In the genomic region with DNA sequence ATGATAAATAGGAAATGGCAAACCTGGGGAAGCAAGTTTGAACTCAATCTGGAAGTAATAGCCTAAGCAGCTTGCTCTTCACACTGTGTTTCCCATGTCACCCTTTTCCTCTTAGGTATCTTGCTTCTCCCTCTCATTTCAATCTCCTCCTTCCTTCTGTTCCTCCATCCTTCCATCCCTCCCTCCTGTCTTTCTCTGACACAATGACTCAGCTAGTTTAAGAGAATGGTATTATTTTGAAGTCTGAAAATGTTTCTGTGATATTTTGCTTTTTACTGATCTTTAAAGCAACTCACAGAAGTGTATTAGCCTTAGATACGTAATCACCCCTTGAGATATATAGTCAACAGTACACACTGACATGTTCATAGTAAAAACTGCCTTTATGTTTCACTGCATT, we compare ENCODE assay signal across 2 cellular contexts.
TF ChIP-seq lines count a peak whose summit lies in the region.

No MANE protein-coding gene starts in this region.

TF ChIP-seq in WTC11, 78 proteins besides CTCF, POLR2A, EP300 and RAD21 (continues in another document):
- TF ChIP-seq, protein P1, sequence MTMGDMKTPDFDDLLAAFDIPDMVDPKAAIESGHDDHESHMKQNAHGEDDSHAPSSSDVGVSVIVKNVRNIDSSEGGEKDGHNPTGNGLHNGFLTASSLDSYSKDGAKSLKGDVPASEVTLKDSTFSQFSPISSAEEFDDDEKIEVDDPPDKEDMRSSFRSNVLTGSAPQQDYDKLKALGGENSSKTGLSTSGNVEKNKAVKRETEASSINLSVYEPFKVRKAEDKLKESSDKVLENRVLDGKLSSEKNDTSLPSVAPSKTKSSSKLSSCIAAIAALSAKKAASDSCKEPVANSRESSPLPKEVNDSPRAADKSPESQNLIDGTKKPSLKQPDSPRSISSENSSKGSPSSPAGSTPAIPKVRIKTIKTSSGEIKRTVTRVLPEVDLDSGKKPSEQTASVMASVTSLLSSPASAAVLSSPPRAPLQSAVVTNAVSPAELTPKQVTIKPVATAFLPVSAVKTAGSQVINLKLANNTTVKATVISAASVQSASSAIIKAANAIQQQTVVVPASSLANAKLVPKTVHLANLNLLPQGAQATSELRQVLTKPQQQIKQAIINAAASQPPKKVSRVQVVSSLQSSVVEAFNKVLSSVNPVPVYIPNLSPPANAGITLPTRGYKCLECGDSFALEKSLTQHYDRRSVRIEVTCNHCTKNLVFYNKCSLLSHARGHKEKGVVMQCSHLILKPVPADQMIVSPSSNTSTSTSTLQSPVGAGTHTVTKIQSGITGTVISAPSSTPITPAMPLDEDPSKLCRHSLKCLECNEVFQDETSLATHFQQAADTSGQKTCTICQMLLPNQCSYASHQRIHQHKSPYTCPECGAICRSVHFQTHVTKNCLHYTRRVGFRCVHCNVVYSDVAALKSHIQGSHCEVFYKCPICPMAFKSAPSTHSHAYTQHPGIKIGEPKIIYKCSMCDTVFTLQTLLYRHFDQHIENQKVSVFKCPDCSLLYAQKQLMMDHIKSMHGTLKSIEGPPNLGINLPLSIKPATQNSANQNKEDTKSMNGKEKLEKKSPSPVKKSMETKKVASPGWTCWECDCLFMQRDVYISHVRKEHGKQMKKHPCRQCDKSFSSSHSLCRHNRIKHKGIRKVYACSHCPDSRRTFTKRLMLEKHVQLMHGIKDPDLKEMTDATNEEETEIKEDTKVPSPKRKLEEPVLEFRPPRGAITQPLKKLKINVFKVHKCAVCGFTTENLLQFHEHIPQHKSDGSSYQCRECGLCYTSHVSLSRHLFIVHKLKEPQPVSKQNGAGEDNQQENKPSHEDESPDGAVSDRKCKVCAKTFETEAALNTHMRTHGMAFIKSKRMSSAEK (CRISPR knock-in tag; IDR thresholded peaks at IDR 0.05; ENCODE audit: borderline replicate concordance), result no peak
- TF ChIP-seq CREB1 (CRISPR knock-in tag; IDR thresholded peaks at IDR 0.05) (no peak), ZNF263 (CRISPR knock-in tag; IDR thresholded peaks at IDR 0.05; ENCODE audit: low read depth) (no peak), ZNF232 (CRISPR knock-in tag; IDR thresholded peaks at IDR 0.05) (no peak), CREM (CRISPR knock-in tag; IDR thresholded peaks at IDR 0.05) (no peak), E2F1 (CRISPR knock-in tag; IDR thresholded peaks at IDR 0.05) (no peak), E2F5 (CRISPR knock-in tag; IDR thresholded peaks at IDR 0.05) (no peak), PRRX2 (CRISPR knock-in tag; IDR thresholded peaks at IDR 0.05) (no peak), FOXK1 (CRISPR knock-in tag; IDR thresholded peaks at IDR 0.05) (no peak)
- TF ChIP-seq, protein P2, sequence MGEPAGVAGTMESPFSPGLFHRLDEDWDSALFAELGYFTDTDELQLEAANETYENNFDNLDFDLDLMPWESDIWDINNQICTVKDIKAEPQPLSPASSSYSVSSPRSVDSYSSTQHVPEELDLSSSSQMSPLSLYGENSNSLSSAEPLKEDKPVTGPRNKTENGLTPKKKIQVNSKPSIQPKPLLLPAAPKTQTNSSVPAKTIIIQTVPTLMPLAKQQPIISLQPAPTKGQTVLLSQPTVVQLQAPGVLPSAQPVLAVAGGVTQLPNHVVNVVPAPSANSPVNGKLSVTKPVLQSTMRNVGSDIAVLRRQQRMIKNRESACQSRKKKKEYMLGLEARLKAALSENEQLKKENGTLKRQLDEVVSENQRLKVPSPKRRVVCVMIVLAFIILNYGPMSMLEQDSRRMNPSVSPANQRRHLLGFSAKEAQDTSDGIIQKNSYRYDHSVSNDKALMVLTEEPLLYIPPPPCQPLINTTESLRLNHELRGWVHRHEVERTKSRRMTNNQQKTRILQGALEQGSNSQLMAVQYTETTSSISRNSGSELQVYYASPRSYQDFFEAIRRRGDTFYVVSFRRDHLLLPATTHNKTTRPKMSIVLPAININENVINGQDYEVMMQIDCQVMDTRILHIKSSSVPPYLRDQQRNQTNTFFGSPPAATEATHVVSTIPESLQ (CRISPR knock-in tag; IDR thresholded peaks at IDR 0.05), result no peak
- TF ChIP-seq, protein P3, sequence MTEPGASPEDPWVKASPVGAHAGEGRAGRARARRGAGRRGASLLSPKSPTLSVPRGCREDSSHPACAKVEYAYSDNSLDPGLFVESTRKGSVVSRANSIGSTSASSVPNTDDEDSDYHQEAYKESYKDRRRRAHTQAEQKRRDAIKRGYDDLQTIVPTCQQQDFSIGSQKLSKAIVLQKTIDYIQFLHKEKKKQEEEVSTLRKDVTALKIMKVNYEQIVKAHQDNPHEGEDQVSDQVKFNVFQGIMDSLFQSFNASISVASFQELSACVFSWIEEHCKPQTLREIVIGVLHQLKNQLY (CRISPR knock-in tag; IDR thresholded peaks at IDR 0.05), result no peak

TF ChIP-seq in endothelial cell of umbilical vein, 7 proteins besides CTCF, POLR2A, EP300 and RAD21:
- TF ChIP-seq JUN (IDR thresholded peaks at IDR 0.05; ENCODE audit: borderline replicate concordance, insufficient read depth, insufficient read length, low read depth), result no peak
- TF ChIP-seq, protein P4, sequence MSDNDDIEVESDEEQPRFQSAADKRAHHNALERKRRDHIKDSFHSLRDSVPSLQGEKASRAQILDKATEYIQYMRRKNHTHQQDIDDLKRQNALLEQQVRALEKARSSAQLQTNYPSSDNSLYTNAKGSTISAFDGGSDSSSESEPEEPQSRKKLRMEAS (IDR thresholded peaks at IDR 0.05; ENCODE audit: insufficient read depth, insufficient read length), result no peak
